Comparison of ENCODE assay signal across 21 cellular contexts in genomic region chr13:20436505-20436904, GRCh38.
"Had no signal": no experiment of that assay in that cellular context is flagged by ENCODE, and none has a peak within 500 bp of the region (broad histone marks: within the 10 kb centered on the region; RNA-seq: fewer than 3 reads in every experiment).

No MANE protein-coding gene starts in this region.

- H3K4me3 Mint-ChIP-seq: natural killer cell; neural progenitor cell; stimulated activated memory B cell treated with anti-CD40 and anti-IgM and Interleukin-4, amounts not matched to agents 10 μg/mL and 1 μg/mL and 100 μg/mL, for 72 hours; stimulated activated naive CD8-positive, alpha-beta T cell treated with anti-CD3 and anti-CD28 coated beads, Interleukin-15, Interleukin-2, amounts not matched to agents 100 ng/mL and 50 ng/mL, for 24 hours had no signal

- ATAC-seq: gastroesophageal sphincter; left lobe of liver; natural killer cell; psoas muscle; stimulated activated memory B cell treated with anti-CD40 and anti-IgM and Interleukin-4, amounts not matched to agents 10 μg/mL and 1 μg/mL and 100 μg/mL, for 72 hours had no signal

- H3K4me3 ChIP-seq: colonic mucosa, esophagus squamous epithelium, gastroesophageal sphincter, neural progenitor cell, psoas muscle, right lobe of liver, spleen, upper lobe of left lung had no signal

- H2AFZ ChIP-seq: neural progenitor cell, parathyroid adenoma had no signal

- H3K36me3 Mint-ChIP-seq: natural killer cell, neural progenitor cell had no signal

- H3K27me3 ChIP-seq: colonic mucosa, esophagus squamous epithelium, gastroesophageal sphincter, neural progenitor cell, right lobe of liver, spleen, upper lobe of left lung had no signal

- H3K9ac ChIP-seq: neural progenitor cell, parathyroid adenoma had no signal

- H3K27me3 Mint-ChIP-seq: stimulated activated memory B cell treated with anti-CD40 and anti-IgM and Interleukin-4, amounts not matched to agents 10 μg/mL and 1 μg/mL and 100 μg/mL, for 72 hours; stimulated activated naive CD8-positive, alpha-beta T cell treated with anti-CD3 and anti-CD28 coated beads, Interleukin-15, Interleukin-2, amounts not matched to agents 100 ng/mL and 50 ng/mL, for 24 hours had no signal

- H3K27ac ChIP-seq: colonic mucosa, esophagus squamous epithelium, gastroesophageal sphincter, neural progenitor cell, parathyroid adenoma, psoas muscle, right lobe of liver, spleen, upper lobe of left lung had no signal

- H3K9me3 Mint-ChIP-seq: natural killer cell, neural progenitor cell had no signal

- H3K4me1 Mint-ChIP-seq: neural progenitor cell; stimulated activated memory B cell treated with anti-CD40 and anti-IgM and Interleukin-4, amounts not matched to agents 10 μg/mL and 1 μg/mL and 100 μg/mL, for 72 hours had no signal

- H3K4me2 ChIP-seq: neural progenitor cell had no signal

- H3K9me3 ChIP-seq: colonic mucosa, esophagus squamous epithelium, gastroesophageal sphincter, psoas muscle, right lobe of liver, spleen, upper lobe of left lung had no signal

- DNase-seq: colonic mucosa; dermis blood vessel endothelial cell; esophagus squamous epithelium; foreskin fibroblast; glutamatergic neuron; islet precursor cell; natural killer cell; occipital lobe; psoas muscle; right lobe of liver; spleen; stimulated activated CD4-positive, alpha-beta T cell treated with anti-CD3 and anti-CD28 coated beads, Interleukin-15, amount 100 ng/mL, for 24 hours; stimulated activated CD4-positive, alpha-beta T cell treated with anti-CD3 and anti-CD28 coated beads, Interleukin-1b, Interleukin-23, amount 100 ng/mL, for 48 hours; stimulated activated CD4-positive, alpha-beta T cell treated with anti-CD3 and anti-CD28 coated beads, Interleukin-4, amount 100 ng/mL, for 24 hours had no signal

- H3K27ac Mint-ChIP-seq: natural killer cell; neural progenitor cell; stimulated activated memory B cell treated with anti-CD40 and anti-IgM and Interleukin-4, amounts not matched to agents 10 μg/mL and 1 μg/mL and 100 μg/mL, for 72 hours; stimulated activated naive CD8-positive, alpha-beta T cell treated with anti-CD3 and anti-CD28 coated beads, Interleukin-15, Interleukin-2, amounts not matched to agents 100 ng/mL and 50 ng/mL, for 24 hours had no signal

- H3K4me1 ChIP-seq: colonic mucosa, gastroesophageal sphincter, psoas muscle, right lobe of liver, spleen, upper lobe of left lung had no signal

- H3K36me3 ChIP-seq: colonic mucosa, neural progenitor cell had no signal
